Comparison of ENCODE assay signal across 1 cellular context in the genomic region with DNA sequence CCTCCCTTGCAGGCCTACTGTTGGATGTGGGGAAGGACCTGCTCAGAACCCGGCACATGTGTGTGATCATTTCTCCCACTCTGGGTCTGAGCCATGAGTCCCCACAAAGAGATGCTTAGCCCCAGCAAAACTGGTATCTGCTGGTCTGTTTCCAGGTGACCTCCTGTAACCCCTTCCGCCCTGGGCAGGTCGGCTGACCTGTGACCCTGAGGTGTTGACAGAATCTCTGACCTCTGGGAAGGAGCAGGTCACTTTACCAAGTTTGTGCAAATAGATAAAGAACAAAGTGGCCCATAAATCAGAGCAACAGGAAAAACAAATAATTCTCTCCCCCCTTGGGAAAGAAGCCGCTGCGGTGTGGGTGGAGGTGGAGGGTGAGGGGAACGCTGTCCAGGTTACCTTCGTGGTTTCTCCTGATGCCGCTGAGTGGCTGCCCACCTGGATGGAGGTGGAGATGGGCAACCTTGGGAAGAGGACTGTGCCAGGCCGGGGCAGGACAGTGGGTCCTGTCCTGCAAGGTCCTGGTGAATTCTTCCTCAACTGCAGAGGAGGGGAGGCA.
TF ChIP-seq lines count a peak whose summit lies in the region.

No MANE protein-coding gene starts in this region.

TF ChIP-seq in K562, 482 proteins besides CTCF, POLR2A, EP300 and RAD21 (continued from another document):
- no peak for TF ChIP-seq SP1 (CRISPR knock-in tag; IDR thresholded peaks at IDR 0.05)
- TF ChIP-seq, protein P1, sequence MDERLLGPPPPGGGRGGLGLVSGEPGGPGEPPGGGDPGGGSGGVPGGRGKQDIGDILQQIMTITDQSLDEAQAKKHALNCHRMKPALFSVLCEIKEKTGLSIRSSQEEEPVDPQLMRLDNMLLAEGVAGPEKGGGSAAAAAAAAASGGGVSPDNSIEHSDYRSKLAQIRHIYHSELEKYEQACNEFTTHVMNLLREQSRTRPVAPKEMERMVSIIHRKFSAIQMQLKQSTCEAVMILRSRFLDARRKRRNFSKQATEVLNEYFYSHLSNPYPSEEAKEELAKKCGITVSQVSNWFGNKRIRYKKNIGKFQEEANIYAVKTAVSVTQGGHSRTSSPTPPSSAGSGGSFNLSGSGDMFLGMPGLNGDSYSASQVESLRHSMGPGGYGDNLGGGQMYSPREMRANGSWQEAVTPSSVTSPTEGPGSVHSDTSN (CRISPR knock-in tag; IDR thresholded peaks at IDR 0.05; ENCODE audit: low read depth): no peak
- TF ChIP-seq, protein P1 (tag; conservative IDR thresholded peaks at IDR 0.05; ENCODE audit: low read depth): peak; percentile 70
- TF ChIP-seq FOSL1 (tag; conservative IDR thresholded peaks at IDR 0.05): no peak
- TF ChIP-seq KAT7 (CRISPR knock-in tag; IDR thresholded peaks at IDR 0.05; ENCODE audit: borderline replicate concordance): no peak
- TF ChIP-seq KDM1A (IDR thresholded peaks at IDR 0.05): peak; percentile 79 to 81
- no peak for TF ChIP-seq FOXM1 (IDR thresholded peaks at IDR 0.05; ENCODE audit: low read depth)
- no peak for TF ChIP-seq FOXM1 (CRISPR knock-in tag; IDR thresholded peaks at IDR 0.05; ENCODE audit: low read depth)
- TF ChIP-seq, protein P2, sequence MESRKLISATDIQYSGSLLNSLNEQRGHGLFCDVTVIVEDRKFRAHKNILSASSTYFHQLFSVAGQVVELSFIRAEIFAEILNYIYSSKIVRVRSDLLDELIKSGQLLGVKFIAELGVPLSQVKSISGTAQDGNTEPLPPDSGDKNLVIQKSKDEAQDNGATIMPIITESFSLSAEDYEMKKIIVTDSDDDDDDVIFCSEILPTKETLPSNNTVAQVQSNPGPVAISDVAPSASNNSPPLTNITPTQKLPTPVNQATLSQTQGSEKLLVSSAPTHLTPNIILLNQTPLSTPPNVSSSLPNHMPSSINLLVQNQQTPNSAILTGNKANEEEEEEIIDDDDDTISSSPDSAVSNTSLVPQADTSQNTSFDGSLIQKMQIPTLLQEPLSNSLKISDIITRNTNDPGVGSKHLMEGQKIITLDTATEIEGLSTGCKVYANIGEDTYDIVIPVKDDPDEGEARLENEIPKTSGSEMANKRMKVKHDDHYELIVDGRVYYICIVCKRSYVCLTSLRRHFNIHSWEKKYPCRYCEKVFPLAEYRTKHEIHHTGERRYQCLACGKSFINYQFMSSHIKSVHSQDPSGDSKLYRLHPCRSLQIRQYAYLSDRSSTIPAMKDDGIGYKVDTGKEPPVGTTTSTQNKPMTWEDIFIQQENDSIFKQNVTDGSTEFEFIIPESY (CRISPR knock-in tag; IDR thresholded peaks at IDR 0.05): no peak
- no peak for TF ChIP-seq SIN3B (IDR thresholded peaks at IDR 0.05; ENCODE audit: low read depth)
- no peak for TF ChIP-seq ZNF263 (CRISPR knock-in tag; IDR thresholded peaks at IDR 0.05; ENCODE audit: borderline replicate concordance)
- peak; percentile 65 for TF ChIP-seq NR2C1 (IDR thresholded peaks at IDR 0.05)
- peak; percentile 91 for TF ChIP-seq NR2C1 (tag; IDR thresholded peaks at IDR 0.05)
- TF ChIP-seq, protein P3, sequence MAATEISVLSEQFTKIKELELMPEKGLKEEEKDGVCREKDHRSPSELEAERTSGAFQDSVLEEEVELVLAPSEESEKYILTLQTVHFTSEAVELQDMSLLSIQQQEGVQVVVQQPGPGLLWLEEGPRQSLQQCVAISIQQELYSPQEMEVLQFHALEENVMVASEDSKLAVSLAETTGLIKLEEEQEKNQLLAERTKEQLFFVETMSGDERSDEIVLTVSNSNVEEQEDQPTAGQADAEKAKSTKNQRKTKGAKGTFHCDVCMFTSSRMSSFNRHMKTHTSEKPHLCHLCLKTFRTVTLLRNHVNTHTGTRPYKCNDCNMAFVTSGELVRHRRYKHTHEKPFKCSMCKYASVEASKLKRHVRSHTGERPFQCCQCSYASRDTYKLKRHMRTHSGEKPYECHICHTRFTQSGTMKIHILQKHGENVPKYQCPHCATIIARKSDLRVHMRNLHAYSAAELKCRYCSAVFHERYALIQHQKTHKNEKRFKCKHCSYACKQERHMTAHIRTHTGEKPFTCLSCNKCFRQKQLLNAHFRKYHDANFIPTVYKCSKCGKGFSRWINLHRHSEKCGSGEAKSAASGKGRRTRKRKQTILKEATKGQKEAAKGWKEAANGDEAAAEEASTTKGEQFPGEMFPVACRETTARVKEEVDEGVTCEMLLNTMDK (IDR thresholded peaks at IDR 0.05; ENCODE audit: borderline replicate concordance, insufficient read depth, low read depth, low read length, poor library complexity, severe bottlenecking): no peak
- peak; percentile 40 for TF ChIP-seq TCF3 (CRISPR knock-in tag; IDR thresholded peaks at IDR 0.05)
- TF ChIP-seq ZNF324 (CRISPR knock-in tag; IDR thresholded peaks at IDR 0.05): no peak
- peak; percentile 76 for TF ChIP-seq MEIS2 (IDR thresholded peaks at IDR 0.05; ENCODE audit: partially characterized antibody)
- TF ChIP-seq ZBTB8A (IDR thresholded peaks at IDR 0.05; ENCODE audit: partially characterized antibody): no peak
- TF ChIP-seq, protein P4, sequence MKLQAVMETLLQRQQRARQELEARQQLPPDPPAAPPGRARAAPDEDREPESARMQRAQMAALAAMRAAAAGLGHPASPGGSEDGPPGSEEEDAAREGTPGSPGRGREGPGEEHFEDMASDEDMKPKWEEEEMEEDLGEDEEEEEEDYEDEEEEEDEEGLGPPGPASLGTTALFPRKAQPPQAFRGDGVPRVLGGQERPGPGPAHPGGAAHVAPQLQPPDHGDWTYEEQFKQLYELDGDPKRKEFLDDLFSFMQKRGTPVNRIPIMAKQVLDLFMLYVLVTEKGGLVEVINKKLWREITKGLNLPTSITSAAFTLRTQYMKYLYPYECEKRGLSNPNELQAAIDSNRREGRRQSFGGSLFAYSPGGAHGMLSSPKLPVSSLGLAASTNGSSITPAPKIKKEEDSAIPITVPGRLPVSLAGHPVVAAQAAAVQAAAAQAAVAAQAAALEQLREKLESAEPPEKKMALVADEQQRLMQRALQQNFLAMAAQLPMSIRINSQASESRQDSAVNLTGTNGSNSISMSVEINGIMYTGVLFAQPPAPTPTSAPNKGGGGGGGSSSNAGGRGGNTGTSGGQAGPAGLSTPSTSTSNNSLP (IDR thresholded peaks at IDR 0.05; ENCODE audit: borderline replicate concordance, low read depth, low read length): no peak
- TF ChIP-seq RCOR1 (IDR thresholded peaks at IDR 0.05; ENCODE audit: borderline replicate concordance in 1 of 2, low read depth in 2 of 2, low read length in 2 of 2): peak in 1 of 2 experiments; percentile 77; a peak in 1 of 4 replicates
- no peak for TF ChIP-seq CHD2 (IDR thresholded peaks at IDR 0.05; ENCODE audit: low read depth, low read length)
- TF ChIP-seq, protein P5, sequence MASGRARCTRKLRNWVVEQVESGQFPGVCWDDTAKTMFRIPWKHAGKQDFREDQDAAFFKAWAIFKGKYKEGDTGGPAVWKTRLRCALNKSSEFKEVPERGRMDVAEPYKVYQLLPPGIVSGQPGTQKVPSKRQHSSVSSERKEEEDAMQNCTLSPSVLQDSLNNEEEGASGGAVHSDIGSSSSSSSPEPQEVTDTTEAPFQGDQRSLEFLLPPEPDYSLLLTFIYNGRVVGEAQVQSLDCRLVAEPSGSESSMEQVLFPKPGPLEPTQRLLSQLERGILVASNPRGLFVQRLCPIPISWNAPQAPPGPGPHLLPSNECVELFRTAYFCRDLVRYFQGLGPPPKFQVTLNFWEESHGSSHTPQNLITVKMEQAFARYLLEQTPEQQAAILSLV (tag; IDR thresholded peaks at IDR 0.05): no peak
- no peak for TF ChIP-seq C11orf30 (IDR thresholded peaks at IDR 0.05; ENCODE audit: low read depth)
- no peak for TF ChIP-seq ZNF124 (CRISPR knock-in tag; IDR thresholded peaks at IDR 0.05)
- no peak for TF ChIP-seq RBM25 (IDR thresholded peaks at IDR 0.05; ENCODE audit: low read depth, low read length, severe bottlenecking)
- TF ChIP-seq, protein P6, sequence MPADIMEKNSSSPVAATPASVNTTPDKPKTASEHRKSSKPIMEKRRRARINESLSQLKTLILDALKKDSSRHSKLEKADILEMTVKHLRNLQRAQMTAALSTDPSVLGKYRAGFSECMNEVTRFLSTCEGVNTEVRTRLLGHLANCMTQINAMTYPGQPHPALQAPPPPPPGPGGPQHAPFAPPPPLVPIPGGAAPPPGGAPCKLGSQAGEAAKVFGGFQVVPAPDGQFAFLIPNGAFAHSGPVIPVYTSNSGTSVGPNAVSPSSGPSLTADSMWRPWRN (IDR thresholded peaks at IDR 0.05; ENCODE audit: low read depth): no peak
- no peak for TF ChIP-seq ZBED1 (IDR thresholded peaks at IDR 0.05)
- TF ChIP-seq, protein P7, sequence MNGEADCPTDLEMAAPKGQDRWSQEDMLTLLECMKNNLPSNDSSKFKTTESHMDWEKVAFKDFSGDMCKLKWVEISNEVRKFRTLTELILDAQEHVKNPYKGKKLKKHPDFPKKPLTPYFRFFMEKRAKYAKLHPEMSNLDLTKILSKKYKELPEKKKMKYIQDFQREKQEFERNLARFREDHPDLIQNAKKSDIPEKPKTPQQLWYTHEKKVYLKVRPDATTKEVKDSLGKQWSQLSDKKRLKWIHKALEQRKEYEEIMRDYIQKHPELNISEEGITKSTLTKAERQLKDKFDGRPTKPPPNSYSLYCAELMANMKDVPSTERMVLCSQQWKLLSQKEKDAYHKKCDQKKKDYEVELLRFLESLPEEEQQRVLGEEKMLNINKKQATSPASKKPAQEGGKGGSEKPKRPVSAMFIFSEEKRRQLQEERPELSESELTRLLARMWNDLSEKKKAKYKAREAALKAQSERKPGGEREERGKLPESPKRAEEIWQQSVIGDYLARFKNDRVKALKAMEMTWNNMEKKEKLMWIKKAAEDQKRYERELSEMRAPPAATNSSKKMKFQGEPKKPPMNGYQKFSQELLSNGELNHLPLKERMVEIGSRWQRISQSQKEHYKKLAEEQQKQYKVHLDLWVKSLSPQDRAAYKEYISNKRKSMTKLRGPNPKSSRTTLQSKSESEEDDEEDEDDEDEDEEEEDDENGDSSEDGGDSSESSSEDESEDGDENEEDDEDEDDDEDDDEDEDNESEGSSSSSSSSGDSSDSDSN (IDR thresholded peaks at IDR 0.05; ENCODE audit: borderline replicate concordance in 1 of 2, low read depth in 2 of 2, low read length in 2 of 2): no peak
- no peak for TF ChIP-seq SAP30 (IDR thresholded peaks at IDR 0.05; ENCODE audit: borderline replicate concordance, insufficient read depth, low read depth, low read length, poor library complexity, severe bottlenecking)
- TF ChIP-seq, protein P8, sequence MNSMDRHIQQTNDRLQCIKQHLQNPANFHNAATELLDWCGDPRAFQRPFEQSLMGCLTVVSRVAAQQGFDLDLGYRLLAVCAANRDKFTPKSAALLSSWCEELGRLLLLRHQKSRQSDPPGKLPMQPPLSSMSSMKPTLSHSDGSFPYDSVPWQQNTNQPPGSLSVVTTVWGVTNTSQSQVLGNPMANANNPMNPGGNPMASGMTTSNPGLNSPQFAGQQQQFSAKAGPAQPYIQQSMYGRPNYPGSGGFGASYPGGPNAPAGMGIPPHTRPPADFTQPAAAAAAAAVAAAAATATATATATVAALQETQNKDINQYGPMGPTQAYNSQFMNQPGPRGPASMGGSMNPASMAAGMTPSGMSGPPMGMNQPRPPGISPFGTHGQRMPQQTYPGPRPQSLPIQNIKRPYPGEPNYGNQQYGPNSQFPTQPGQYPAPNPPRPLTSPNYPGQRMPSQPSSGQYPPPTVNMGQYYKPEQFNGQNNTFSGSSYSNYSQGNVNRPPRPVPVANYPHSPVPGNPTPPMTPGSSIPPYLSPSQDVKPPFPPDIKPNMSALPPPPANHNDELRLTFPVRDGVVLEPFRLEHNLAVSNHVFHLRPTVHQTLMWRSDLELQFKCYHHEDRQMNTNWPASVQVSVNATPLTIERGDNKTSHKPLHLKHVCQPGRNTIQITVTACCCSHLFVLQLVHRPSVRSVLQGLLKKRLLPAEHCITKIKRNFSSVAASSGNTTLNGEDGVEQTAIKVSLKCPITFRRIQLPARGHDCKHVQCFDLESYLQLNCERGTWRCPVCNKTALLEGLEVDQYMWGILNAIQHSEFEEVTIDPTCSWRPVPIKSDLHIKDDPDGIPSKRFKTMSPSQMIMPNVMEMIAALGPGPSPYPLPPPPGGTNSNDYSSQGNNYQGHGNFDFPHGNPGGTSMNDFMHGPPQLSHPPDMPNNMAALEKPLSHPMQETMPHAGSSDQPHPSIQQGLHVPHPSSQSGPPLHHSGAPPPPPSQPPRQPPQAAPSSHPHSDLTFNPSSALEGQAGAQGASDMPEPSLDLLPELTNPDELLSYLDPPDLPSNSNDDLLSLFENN (IDR thresholded peaks at IDR 0.05; ENCODE audit: low read depth in 2 of 2, low read length in 2 of 2): no peak
- no peak for TF ChIP-seq BDP1 (IDR thresholded peaks at IDR 0.05; ENCODE audit: insufficient read depth, insufficient read length)
- TF ChIP-seq NFE2 (IDR thresholded peaks at IDR 0.05; ENCODE audit: low read depth): no peak
- no peak for TF ChIP-seq TEAD2 (tag; IDR thresholded peaks at IDR 0.05)
- TF ChIP-seq NR2C2 (CRISPR knock-in tag; IDR thresholded peaks at IDR 0.05): no peak
- peak; percentile 80 for TF ChIP-seq NR2C2 (tag; IDR thresholded peaks at IDR 0.05)
- no peak for TF ChIP-seq TCFL5 (CRISPR knock-in tag; conservative IDR thresholded peaks at IDR 0.05)
- peak; percentile 46; the same call in 1 of the 2 replicates for TF ChIP-seq CBFA2T3 (IDR thresholded peaks at IDR 0.05)
- TF ChIP-seq ZNF408 (CRISPR knock-in tag; IDR thresholded peaks at IDR 0.05; ENCODE audit: low read depth): no peak
- TF ChIP-seq RBM14 (IDR thresholded peaks at IDR 0.05; ENCODE audit: borderline replicate concordance, insufficient read depth, low read depth, low read length): no peak
